9 cellular contexts compared by ENCODE assay signal in genomic region chr22:36340621-36341020, GRCh38. TPM values are rescaled to one million over a fixed set of nuclear protein-coding genes. Genes with fewer than 3 reads are reported as not detected.
DNase-seq lines count a peak whose midpoint lies in the region; ATAC-seq and TF ChIP-seq lines count a peak whose summit lies in the region.
"Had no signal": no experiment of that assay in that cellular context is flagged by ENCODE, and none has a peak within 500 bp of the region (broad histone marks: within the 10 kb centered on the region; RNA-seq: fewer than 3 reads in every experiment).

No MANE protein-coding gene starts in this region.

- peaks cover 95% of the 10 kb centered on the region for H3K4me1 Mint-ChIP-seq in activated naive CD4-positive, alpha-beta T cell treated with anti-CD3 and anti-CD28 coated beads, Interleukin-2, amount 10 ng/mL, durations not matched to agents 7 days and 5 days
- H3K4me1 Mint-ChIP-seq in chondrocyte (ENCODE audit: low read depth), result peaks cover 88% of the 10 kb centered on the region

- no peak overlapping the region for H3K4me3 ChIP-seq in mesodermal cell (ENCODE audit: extremely low read depth, insufficient read depth, low read length, poor library complexity, severe bottlenecking)
- H3K4me3 ChIP-seq in thyroid gland (replicated peaks in 1 of 3), result no peak overlapping the region
- no peak overlapping the region for H3K4me3 ChIP-seq in foreskin fibroblast (ENCODE audit: low read depth in 1 of 2, low read length in 2 of 2)
- H3K4me3 ChIP-seq: SJSA1 had no signal

- H3K4me3 Mint-ChIP-seq in activated naive CD4-positive, alpha-beta T cell treated with anti-CD3 and anti-CD28 coated beads, Interleukin-2, amount 10 ng/mL, durations not matched to agents 7 days and 5 days, result no peak overlapping the region
- no peak overlapping the region for H3K4me3 Mint-ChIP-seq in chondrocyte (ENCODE audit: unreplicated experiment)

- DNase-seq in activated naive CD4-positive, alpha-beta T cell treated with anti-CD3 and anti-CD28 coated beads, Interleukin-2, amount 10 ng/mL, durations not matched to agents 7 days and 5 days, result no peak
- no peak for DNase-seq in activated naive CD4-positive, alpha-beta T cell treated with anti-CD3 and anti-CD28 coated beads, Interleukin-2, amount 50 U/mL, for 16 hours
- DNase-seq in chondrocyte (ENCODE audit: low spot score), result no peak
- DNase-seq in thyroid gland, result no peak
- no peak for DNase-seq in foreskin fibroblast
- no peak for DNase-seq in hepatic stellate cell (ENCODE audit: low spot score)

- ATAC-seq in HG02798 (IDR thresholded peaks at IDR 0.05; ENCODE audit: poor library complexity, unreplicated experiment), result no peak

- TF ChIP-seq POLR2A in thyroid gland (IDR thresholded peaks at IDR 0.05), result no peak

- peaks cover 85% of the 10 kb centered on the region for H3K4me1 ChIP-seq in mesodermal cell (ENCODE audit: control insufficient read depth, insufficient read depth, low read length, poor library complexity, severe bottlenecking)
- H3K4me1 ChIP-seq in thyroid gland, result peaks cover 18 to 72% of the 10 kb centered on the region in 2 donors

- peaks cover 75% of the 10 kb centered on the region for H3K36me3 Mint-ChIP-seq in activated naive CD4-positive, alpha-beta T cell treated with anti-CD3 and anti-CD28 coated beads, Interleukin-2, amount 10 ng/mL, durations not matched to agents 7 days and 5 days
- peaks cover 65% of the 10 kb centered on the region for H3K36me3 Mint-ChIP-seq in chondrocyte (ENCODE audit: low read depth)

- peaks cover 98% of the 10 kb centered on the region for H3K36me3 ChIP-seq in mesodermal cell (ENCODE audit: control insufficient read depth, insufficient read depth, low read length)
- peaks cover 30 to 39% of the 10 kb centered on the region in 2 donors for H3K36me3 ChIP-seq in thyroid gland

- H3K27me3 ChIP-seq in thyroid gland, result no peaks in the 10 kb centered on the region
- H3K27me3 ChIP-seq: SJSA1 had no signal

- peak overlapping the region; percentile 84 for H3K27ac ChIP-seq in mesodermal cell (ENCODE audit: low read depth, low read length, severe bottlenecking)
- peak overlapping the region in 2 of 3 donors; percentile 98 to 99 for H3K27ac ChIP-seq in thyroid gland
- H3K27ac ChIP-seq: SJSA1 had no signal

- no peaks in the 10 kb centered on the region for H3K9me3 Mint-ChIP-seq in activated naive CD4-positive, alpha-beta T cell treated with anti-CD3 and anti-CD28 coated beads, Interleukin-2, amount 10 ng/mL, durations not matched to agents 7 days and 5 days
- no peaks in the 10 kb centered on the region for H3K9me3 Mint-ChIP-seq in chondrocyte (ENCODE audit: low read depth)

- H3K9me3 ChIP-seq in mesodermal cell (ENCODE audit: control insufficient read depth, low read length), result no peaks in the 10 kb centered on the region
- H3K9me3 ChIP-seq in thyroid gland, result no peaks in the 10 kb centered on the region
- H3K9me3 ChIP-seq: SJSA1 had no signal

- no peaks in the 10 kb centered on the region for H3K27me3 Mint-ChIP-seq in activated naive CD4-positive, alpha-beta T cell treated with anti-CD3 and anti-CD28 coated beads, Interleukin-2, amount 10 ng/mL, durations not matched to agents 7 days and 5 days
- H3K27me3 Mint-ChIP-seq in chondrocyte (ENCODE audit: low read depth), result no peaks in the 10 kb centered on the region

- peak overlapping the region; percentile 84 for H3K27ac Mint-ChIP-seq in activated naive CD4-positive, alpha-beta T cell treated with anti-CD3 and anti-CD28 coated beads, Interleukin-2, amount 10 ng/mL, durations not matched to agents 7 days and 5 days
- peak overlapping the region; percentile 93 for H3K27ac Mint-ChIP-seq in chondrocyte (ENCODE audit: unreplicated experiment)

- 89 to 92% methylated on average over 7 to 9 of the region's 9 CpGs for WGBS in mesodermal cell (ENCODE audit: insufficient coverage in 2 of 2), 2 experiments
- 68 to 72% methylated on average over 9 of the region's 9 CpGs for WGBS in thyroid gland, 2 donors

- intact Hi-C loops in thyroid gland (cut with DNase I), result no loop called here

- TF ChIP-seq CTCF in chondrocyte (IDR thresholded peaks at IDR 0.05), result no peak
- no peak for TF ChIP-seq CTCF in thyroid gland (IDR thresholded peaks at IDR 0.05)
- TF ChIP-seq CTCF in foreskin fibroblast (IDR thresholded peaks at IDR 0.05; ENCODE audit: low read depth, low read length), result no peak

- CTCF ChIA-PET in activated naive CD4-positive, alpha-beta T cell treated with anti-CD3 and anti-CD28 coated beads, Interleukin-2, amount 10 ng/mL, durations not matched to agents 7 days and 5 days (lab: Charles Lee), result interaction anchor here (0.6 to 2.4 kb wide), 3 partner anchors 19 to 129 kb away, joined by 3 to 14 read pairs (median 4); no protein-coding TSS in a partner anchor

RNA-seq across cellular contexts. Expression of gene MYH9, which starts 47.1 kb away (rescaled TPM):
- 1,046 to 1,908 TPM (median 1,853 TPM) in 3 replicates for total RNA-seq in chondrocyte
- 360 TPM for polyA plus RNA-seq in mesodermal cell (2013, experiment 1 of 2)
- polyA plus RNA-seq in mesodermal cell (2013, experiment 2 of 2), result 289 TPM
- 100 to 1,000 TPM; 228 to 375 (median 275) TPM for total RNA-seq in thyroid gland
